ENCODE assay signal across 24 cellular contexts in genomic region chr3:40980467-40980866, GRCh38.
DNase-seq lines count a peak whose midpoint lies in the region; ATAC-seq and TF ChIP-seq lines count a peak whose summit lies in the region.
"Had no signal": no experiment of that assay in that cellular context is flagged by ENCODE, and none has a peak within 500 bp of the region (broad histone marks: within the 10 kb centered on the region; RNA-seq: fewer than 3 reads in every experiment).

No MANE protein-coding gene starts in this region.

- TF ChIP-seq CTCF in right atrium auricular region (IDR thresholded peaks at IDR 0.05): no peak

- no peaks in the 10 kb centered on the region for H3K27me3 ChIP-seq in right atrium auricular region
- H3K27me3 ChIP-seq: heart right ventricle, ovary, upper lobe of right lung had no signal

- DNase-seq in activated naive CD4-positive, alpha-beta T cell treated with anti-CD3 and anti-CD28 coated beads for 36 hours: peak; percentile 69
- no peak for DNase-seq in activated naive CD4-positive, alpha-beta T cell treated with Interleukin-2 at 50 U/mL for 16 hours
- no peak for DNase-seq in activated T-helper 2 cell treated with anti-CD3 and anti-CD28 coated beads, Interferon-gamma antibody, Interleukin-2, Interleukin-4, amounts not matched to agents 10 μg/mL and 5 μg/mL and 100 μg/mL, durations not matched to agents 14 hours and 24 hours and 36 hours (ENCODE audit: low spot score)
- no peak for DNase-seq in right atrium auricular region (ENCODE audit: low spot score)
- no peak for DNase-seq in DMS153 treated with DMSO at 0.1 percent for 48 hours (lab: John Stamatoyannopoulos, UW; ENCODE audit: unreplicated experiment)
- DNase-seq: activated naive CD4-positive, alpha-beta T cell treated with anti-CD3 and anti-CD28 coated beads, Interleukin-2, amount 50 U/mL, for 16 hours; activated T-cell treated with anti-CD3 and anti-CD28 coated beads for 4 hours; aorta; heart right ventricle; HFFc6; MV-4-11; NCI-H446 treated with DMSO at 0.1 percent for 48 hours; NCI-H82; nephron progenitor cell; ovary; small intestine; stimulated activated CD4-positive, alpha-beta T cell treated with anti-CD3 and anti-CD28 coated beads, Interleukin-1b, Interleukin-23, amount 100 ng/mL, for 48 hours; upper lobe of right lung had no signal

- H3K27me3 Mint-ChIP-seq in activated naive CD4-positive, alpha-beta T cell treated with anti-CD3 and anti-CD28 coated beads for 36 hours (ENCODE audit: low read depth): peaks cover 50% of the 10 kb centered on the region
- H3K27me3 Mint-ChIP-seq in activated T-helper 2 cell treated with anti-CD3 and anti-CD28 coated beads, Interferon-gamma antibody, Interleukin-2, Interleukin-4, amounts not matched to agents 10 μg/mL and 5 μg/mL and 100 μg/mL, durations not matched to agents 14 hours and 24 hours and 36 hours (ENCODE audit: low read depth): no peaks in the 10 kb centered on the region
- peaks cover 60% of the 10 kb centered on the region for H3K27me3 Mint-ChIP-seq in stimulated activated naive CD8-positive, alpha-beta T cell treated with anti-CD3 and anti-CD28 coated beads, Interleukin-15, Interleukin-2, amounts not matched to agents 100 ng/mL and 50 ng/mL, for 24 hours

- no peaks in the 10 kb centered on the region for H3K36me3 ChIP-seq in right atrium auricular region
- H3K36me3 ChIP-seq: heart right ventricle, ovary, upper lobe of right lung had no signal

- CTCF ChIA-PET in activated naive CD4-positive, alpha-beta T cell treated with anti-CD3 and anti-CD28 coated beads for 36 hours (lab: Charles Lee): interaction anchor here (0.6 kb wide), 1 partner anchor 902 kb away, joined by 3 read pairs; no protein-coding TSS in a partner anchor

- no peaks in the 10 kb centered on the region for H3K9me3 ChIP-seq in right atrium auricular region
- H3K9me3 ChIP-seq: heart right ventricle, ovary, upper lobe of right lung had no signal

- H3K4me1 ChIP-seq in right atrium auricular region: peaks cover 0 to 11% of the 10 kb centered on the region in 2 donors

- peak; percentile 68 for ATAC-seq in HG02610 (IDR thresholded peaks at IDR 0.05; ENCODE audit: unreplicated experiment)
- ATAC-seq: GM23338, heart right ventricle, upper lobe of right lung had no signal

- no peak overlapping the region for H3K4me3 ChIP-seq in right atrium auricular region
- H3K4me3 ChIP-seq: coronary artery, GM23338, heart right ventricle, lung, ovary, upper lobe of right lung had no signal

- no peaks in the 10 kb centered on the region for H3K36me3 Mint-ChIP-seq in activated naive CD4-positive, alpha-beta T cell treated with anti-CD3 and anti-CD28 coated beads for 36 hours (ENCODE audit: low read depth)
- H3K36me3 Mint-ChIP-seq in activated T-helper 2 cell treated with anti-CD3 and anti-CD28 coated beads, Interferon-gamma antibody, Interleukin-2, Interleukin-4, amounts not matched to agents 10 μg/mL and 5 μg/mL and 100 μg/mL, durations not matched to agents 14 hours and 24 hours and 36 hours (ENCODE audit: low read depth): no peaks in the 10 kb centered on the region
- H3K36me3 Mint-ChIP-seq in stimulated activated naive CD8-positive, alpha-beta T cell treated with anti-CD3 and anti-CD28 coated beads, Interleukin-15, Interleukin-2, amounts not matched to agents 100 ng/mL and 50 ng/mL, for 24 hours (ENCODE audit: low read depth): no peaks in the 10 kb centered on the region

- no peaks in the 10 kb centered on the region for H3K9me3 Mint-ChIP-seq in activated naive CD4-positive, alpha-beta T cell treated with anti-CD3 and anti-CD28 coated beads for 36 hours
- H3K9me3 Mint-ChIP-seq in activated T-helper 2 cell treated with anti-CD3 and anti-CD28 coated beads, Interferon-gamma antibody, Interleukin-2, Interleukin-4, amounts not matched to agents 10 μg/mL and 5 μg/mL and 100 μg/mL, durations not matched to agents 14 hours and 24 hours and 36 hours: no peaks in the 10 kb centered on the region
- no peaks in the 10 kb centered on the region for H3K9me3 Mint-ChIP-seq in stimulated activated naive CD8-positive, alpha-beta T cell treated with anti-CD3 and anti-CD28 coated beads, Interleukin-15, Interleukin-2, amounts not matched to agents 100 ng/mL and 50 ng/mL, for 24 hours
- H3K9me3 Mint-ChIP-seq: GM23338, nephron progenitor cell had no signal

- no peak overlapping the region for H3K4me3 Mint-ChIP-seq in activated naive CD4-positive, alpha-beta T cell treated with anti-CD3 and anti-CD28 coated beads for 36 hours
- no peak overlapping the region for H3K4me3 Mint-ChIP-seq in activated T-helper 2 cell treated with anti-CD3 and anti-CD28 coated beads, Interferon-gamma antibody, Interleukin-2, Interleukin-4, amounts not matched to agents 10 μg/mL and 5 μg/mL and 100 μg/mL, durations not matched to agents 14 hours and 24 hours and 36 hours (ENCODE audit: low read depth)
- no peak overlapping the region for H3K4me3 Mint-ChIP-seq in stimulated activated naive CD8-positive, alpha-beta T cell treated with anti-CD3 and anti-CD28 coated beads, Interleukin-15, Interleukin-2, amounts not matched to agents 100 ng/mL and 50 ng/mL, for 24 hours
- H3K4me3 Mint-ChIP-seq: GM23338, HFFc6, nephron progenitor cell had no signal

- intact Hi-C loops in activated naive CD4-positive, alpha-beta T cell treated with anti-CD3 and anti-CD28 coated beads for 36 hours (cut with micrococcal nuclease): loop anchor here (1.0 to 10.0 kb wide), 4 partner anchors 9 to 1114 kb away; partner anchors contain the start of genes CTNNB1 and TRAK1
- intact Hi-C loops in activated T-helper 2 cell treated with anti-CD3 and anti-CD28 coated beads, Interferon-gamma antibody, Interleukin-2, Interleukin-4, amounts not matched to agents 10 μg/mL and 5 μg/mL and 100 μg/mL, durations not matched to agents 14 hours and 24 hours and 36 hours (cut with micrococcal nuclease): loop anchor here (1.0 kb wide), 1 partner anchor 9 kb away; no protein-coding TSS in a partner anchor

- H3K27ac ChIP-seq in right atrium auricular region: no peak overlapping the region
- H3K27ac ChIP-seq: coronary artery, heart right ventricle, ovary, RWPE1, upper lobe of right lung had no signal

- peaks cover 14% of the 10 kb centered on the region for H3K4me1 Mint-ChIP-seq in activated naive CD4-positive, alpha-beta T cell treated with anti-CD3 and anti-CD28 coated beads for 36 hours (ENCODE audit: low read depth)
- peaks cover 44% of the 10 kb centered on the region for H3K4me1 Mint-ChIP-seq in activated T-helper 2 cell treated with anti-CD3 and anti-CD28 coated beads, Interferon-gamma antibody, Interleukin-2, Interleukin-4, amounts not matched to agents 10 μg/mL and 5 μg/mL and 100 μg/mL, durations not matched to agents 14 hours and 24 hours and 36 hours (ENCODE audit: low read depth)
- peaks cover 22% of the 10 kb centered on the region for H3K4me1 Mint-ChIP-seq in stimulated activated naive CD8-positive, alpha-beta T cell treated with anti-CD3 and anti-CD28 coated beads, Interleukin-15, Interleukin-2, amounts not matched to agents 100 ng/mL and 50 ng/mL, for 24 hours (ENCODE audit: low read depth)
- H3K4me1 Mint-ChIP-seq: GM23338 had no signal

- no peak overlapping the region for H3K27ac Mint-ChIP-seq in activated naive CD4-positive, alpha-beta T cell treated with anti-CD3 and anti-CD28 coated beads for 36 hours
- H3K27ac Mint-ChIP-seq in activated T-helper 2 cell treated with anti-CD3 and anti-CD28 coated beads, Interferon-gamma antibody, Interleukin-2, Interleukin-4, amounts not matched to agents 10 μg/mL and 5 μg/mL and 100 μg/mL, durations not matched to agents 14 hours and 24 hours and 36 hours: peak overlapping the region; percentile 75
- H3K27ac Mint-ChIP-seq in stimulated activated naive CD8-positive, alpha-beta T cell treated with anti-CD3 and anti-CD28 coated beads, Interleukin-15, Interleukin-2, amounts not matched to agents 100 ng/mL and 50 ng/mL, for 24 hours: peak overlapping the region; percentile 53
- H3K27ac Mint-ChIP-seq: GM23338, HFFc6, nephron progenitor cell had no signal
